8 cellular contexts compared by ENCODE assay signal in genomic region chr16:85172465-85173071, GRCh38.
DNase-seq lines count a peak whose midpoint lies in the region; ATAC-seq and TF ChIP-seq lines count a peak whose summit lies in the region.

No MANE protein-coding gene starts in this region.

- peaks cover 49% of the 10 kb centered on the region for H3K4me1 ChIP-seq in Panc1 (ENCODE audit: control insufficient read depth, insufficient read depth, low read length)
- peaks cover 18 to 92% (median 20%) of the 10 kb centered on the region in 3 donors for H3K4me1 ChIP-seq in esophagus squamous epithelium

- H3K27ac ChIP-seq in Panc1 (ENCODE audit: low read length) (peak overlapping the region; percentile 76), esophagus squamous epithelium (peak overlapping the region in 2 of 4 donors; percentile 0 to 6)

- peaks cover 0 to 16% (median 3%) of the 10 kb centered on the region in 7 donors for H3K9me3 Mint-ChIP-seq in CD14-positive monocyte

- peaks cover 0 to 2% of the 10 kb centered on the region in 2 donors for H3K36me3 Mint-ChIP-seq in CD14-positive monocyte

- ATAC-seq in Panc1 (peak; percentile 74), GM21423 (IDR thresholded peaks at IDR 0.05; ENCODE audit: unreplicated experiment) (no peak)

- WGBS in esophagus squamous epithelium, 2 donors = 57 to 64% methylated on average over 19 of the region's 26 CpGs

- CTCF ChIA-PET in Panc1 (lab: Charles Lee) = interaction anchor here (0.7 kb wide), 1 partner anchor 58 kb away, joined by 4 read pairs; no protein-coding TSS in a partner anchor

- peak overlapping the region in 1 of 2 donors; percentile 76 for H3K4me3 Mint-ChIP-seq in CD14-positive monocyte

- H3K4me3 ChIP-seq in Panc1 (ENCODE audit: low read depth in 2 of 2, low read length in 2 of 2) (peak overlapping the region; percentile 46 to 52), esophagus squamous epithelium (peak overlapping the region in 3 of 4 donors; percentile 3 to 40 (median 18))

- no peak for TF ChIP-seq POLR2A in esophagus squamous epithelium (IDR thresholded peaks at IDR 0.05)

- POLR2A ChIA-PET in Panc1 (lab: Charles Lee) = no interaction called here

- in situ Hi-C loops in Panc1 (cut with HindIII; ENCODE audit: low pct_unique_long_range_greater_than_20kb, low sequenced_read_pairs) = no loop called here
- in situ Hi-C loops in ACHN (cut with HindIII; ENCODE audit: low pct_ligation_motif_present, low pct_unique_long_range_greater_than_20kb, low sequenced_read_pairs) = no loop called here

- H3K9me3 ChIP-seq in Panc1 (ENCODE audit: control insufficient read depth, insufficient read depth, low read depth, low read length) (no peaks in the 10 kb centered on the region), esophagus squamous epithelium (no peaks in the 10 kb centered on the region)

- peak overlapping the region in 1 of 7 donors; percentile 50 for H3K27ac Mint-ChIP-seq in CD14-positive monocyte

- peak; percentile 59 for DNase-seq in NCI-H748 (lab: John Stamatoyannopoulos, UW; ENCODE audit: unreplicated experiment)
- DNase-seq in NCI-H748 treated with DMSO at 0.1 percent for 48 hours (lab: John Stamatoyannopoulos, UW) = no peak
- DNase-seq in Panc1 (ENCODE audit: low read depth, low spot score) = peak; percentile 30
- DNase-seq in esophagus squamous epithelium (lab: John Stamatoyannopoulos, UW) = no peak
- peak; percentile 76 for DNase-seq in posterior vena cava (ENCODE audit: low spot score)
- DNase-seq in CD14-positive monocyte (ENCODE audit: low spot score) = no peak
- DNase-seq in ACHN = no peak

- no TSS peak for BruUV-seq in Panc1 (replicated peaks; lab: Mats Ljungman, UMichigan)

- peaks cover 10% of the 10 kb centered on the region for H3K4me1 Mint-ChIP-seq in CD14-positive monocyte

- no peaks in the 10 kb centered on the region for H3K36me3 ChIP-seq in Panc1 (ENCODE audit: control insufficient read depth, insufficient read depth, low read length)
- no peaks in the 10 kb centered on the region for H3K36me3 ChIP-seq in esophagus squamous epithelium

- H3K27me3 Mint-ChIP-seq in CD14-positive monocyte (ENCODE audit: low read depth in 3 of 3) = peaks cover 70 to 80% (median 72%) of the 10 kb centered on the region in 3 donors

- TF ChIP-seq CTCF in Panc1 (IDR thresholded peaks at IDR 0.05) (peak; percentile 83), esophagus squamous epithelium (IDR thresholded peaks at IDR 0.05) (peak in 2 of 6 experiments; percentile 15 to 17), CD14-positive monocyte (IDR thresholded peaks at IDR 0.05) (no peak)

- no peaks in the 10 kb centered on the region for H3K27me3 ChIP-seq in Panc1 (ENCODE audit: control insufficient read depth, insufficient read depth, low read length)
- H3K27me3 ChIP-seq in esophagus squamous epithelium = peaks cover 0 to 92% (median 5%) of the 10 kb centered on the region in 4 donors

- intact Hi-C loops in Panc1 (cut with micrococcal nuclease; ENCODE audit: unreplicated experiment) = no loop called here
- intact Hi-C loops in esophagus squamous epithelium (cut with DNase I) = no loop called here
- intact Hi-C loops in posterior vena cava (cut with DNase I) = loop anchor here in 1 of 2 donors (5.0 to 10.0 kb wide), 2 partner anchors 55 to 62 kb away; no protein-coding TSS in a partner anchor
- intact Hi-C loops in CD14-positive monocyte (cut with micrococcal nuclease) = no loop called here

Comparison
In these comparisons a context has a peak if more than half of its experiments do, and no peak if none do; other contexts are left out.
1. DNase-seq: peak in NCI-H748 (single experiment), Panc1 (single experiment) and posterior vena cava (single experiment); none in NCI-H748 treated with DMSO at 0.1 percent for 48 hours (single experiment), esophagus squamous epithelium (single experiment), CD14-positive monocyte (single experiment) and ACHN (single experiment).